Comparison of ENCODE assay signal across 8 cellular contexts in genomic region chr17:41967921-41968578, GRCh38. TPM values are rescaled to one million over a fixed set of nuclear protein-coding genes. Genes with fewer than 3 reads are reported as not detected.
A peak's percentile ranks its signal among the peaks of the same experiment; 100 is the strongest.
DNase-seq lines count a peak whose midpoint lies in the region; FAIRE-seq and TF ChIP-seq lines count a peak whose summit lies in the region.

No MANE protein-coding gene starts in this region.

- H3K36me3 ChIP-seq in astrocyte (ENCODE audit: insufficient read depth, low read length) (peaks cover 11% of the 10 kb centered on the region), tibial artery (peaks cover 5 to 46% (median 15%) of the 10 kb centered on the region in 3 donors)

- H3K27me3 Mint-ChIP-seq in activated T-cell treated with anti-CD3 and anti-CD28 coated beads, Interleukin-2, amount 50 U/mL, for 24 hours, result no peaks in the 10 kb centered on the region
- H3K27me3 Mint-ChIP-seq in astrocyte (ENCODE audit: low read depth, unreplicated experiment), result no peaks in the 10 kb centered on the region

- H3K9me3 ChIP-seq in astrocyte (ENCODE audit: insufficient read depth, low read depth, low read length), result no peaks in the 10 kb centered on the region
- no peaks in the 10 kb centered on the region for H3K9me3 ChIP-seq in tibial artery

- no peak for TF ChIP-seq POLR2A in lower leg skin (IDR thresholded peaks at IDR 0.05)

- peaks cover 47% of the 10 kb centered on the region for H4K20me1 ChIP-seq in astrocyte (ENCODE audit: insufficient read depth, low read length)

- H2AFZ ChIP-seq in astrocyte (ENCODE audit: low read depth, low read length), result no peak overlapping the region

- FAIRE-seq in astrocyte (lab: Jason Lieb, UNC), result no peak

- H3K9ac ChIP-seq in astrocyte (ENCODE audit: low read length), result peak overlapping the region; percentile 96

- intact Hi-C loops in lower leg skin (cut with DNase I; ENCODE audit: low total_unique reads), result loop anchor here (10.0 kb wide), 1 partner anchor 147 kb away; the partner anchor contains the start of gene DHX58
- intact Hi-C loops in tibial artery (cut with DNase I; ENCODE audit: low total_unique reads), result loop anchor here (10.0 kb wide), 1 partner anchor 147 kb away; the partner anchor contains the start of gene DHX58

- DNase-seq in activated T-cell treated with anti-CD3 and anti-CD28 coated beads, Interleukin-2, amount 50 U/mL, for 24 hours, result no peak
- DNase-seq in activated T-cell treated with anti-CD3 and anti-CD28 coated beads, Interleukin-2, amount 50 U/mL, for 48 hours, result no peak
- DNase-seq in astrocyte (ENCODE audit: low read depth), result no peak
- no peak for DNase-seq in lower leg skin (ENCODE audit: low spot score in 2 of 2)
- no peak for DNase-seq in tibial artery
- no peak for DNase-seq in CD1c-positive myeloid dendritic cell (ENCODE audit: extremely low spot score)
- no peak for DNase-seq in medulla oblongata (ENCODE audit: extremely low spot score)
- DNase-seq in effector CD4-positive, alpha-beta T cell, result no peak

- H3K4me3 Mint-ChIP-seq in activated T-cell treated with anti-CD3 and anti-CD28 coated beads, Interleukin-2, amount 50 U/mL, for 24 hours, result peak overlapping the region; percentile 84
- peak overlapping the region; percentile 89 for H3K4me3 Mint-ChIP-seq in astrocyte (ENCODE audit: unreplicated experiment)

- H3K4me3 ChIP-seq in astrocyte (ENCODE audit: insufficient read depth, low read depth, low read length) (peak overlapping the region; percentile 84), lower leg skin (ENCODE audit: low read depth, poor library complexity, severe bottlenecking) (peak overlapping the region; percentile 85), tibial artery (peak overlapping the region; percentile 70 to 90)

- H3K4me1 ChIP-seq in astrocyte (ENCODE audit: insufficient read depth, low read length) (peaks cover 23% of the 10 kb centered on the region), tibial artery (peaks cover 0 to 60% (median 28%) of the 10 kb centered on the region in 4 donors)

- H3K9me3 Mint-ChIP-seq in activated T-cell treated with anti-CD3 and anti-CD28 coated beads, Interleukin-2, amount 50 U/mL, for 24 hours, result no peaks in the 10 kb centered on the region
- no peaks in the 10 kb centered on the region for H3K9me3 Mint-ChIP-seq in astrocyte (ENCODE audit: unreplicated experiment)

- H3K79me2 ChIP-seq in astrocyte (ENCODE audit: insufficient read depth, low read length), result peaks cover 55% of the 10 kb centered on the region

- peaks cover 58% of the 10 kb centered on the region for H3K36me3 Mint-ChIP-seq in activated T-cell treated with anti-CD3 and anti-CD28 coated beads, Interleukin-2, amount 50 U/mL, for 24 hours (ENCODE audit: low read depth)
- H3K36me3 Mint-ChIP-seq in astrocyte (ENCODE audit: low read depth, unreplicated experiment), result peaks cover 24% of the 10 kb centered on the region

- 87 to 89% methylated on average over 37 of the region's 37 CpGs for WGBS in lower leg skin, 2 donors

- H3K27me3 ChIP-seq in astrocyte (ENCODE audit: insufficient read depth, low read length), result no peaks in the 10 kb centered on the region
- H3K27me3 ChIP-seq in tibial artery, result no peaks in the 10 kb centered on the region

- peaks cover 55% of the 10 kb centered on the region for H3K4me1 Mint-ChIP-seq in activated T-cell treated with anti-CD3 and anti-CD28 coated beads, Interleukin-2, amount 50 U/mL, for 24 hours (ENCODE audit: low read depth)
- H3K4me1 Mint-ChIP-seq in astrocyte (ENCODE audit: low read depth, unreplicated experiment), result peaks cover 17% of the 10 kb centered on the region

- H3K4me2 ChIP-seq in astrocyte (ENCODE audit: low read length), result peak overlapping the region; percentile 86

- H3K27ac ChIP-seq in astrocyte (ENCODE audit: low read depth, low read length), result no peak overlapping the region
- peak overlapping the region; percentile 87 to 93 for H3K27ac ChIP-seq in tibial artery

- H3K27ac Mint-ChIP-seq in activated T-cell treated with anti-CD3 and anti-CD28 coated beads, Interleukin-2, amount 50 U/mL, for 24 hours, result peak overlapping the region; percentile 90
- H3K27ac Mint-ChIP-seq in astrocyte (ENCODE audit: unreplicated experiment), result peak overlapping the region; percentile 45

- no peak for TF ChIP-seq CTCF in astrocyte (IDR thresholded peaks at IDR 0.05; ENCODE audit: insufficient read depth, low read depth, low read length)
- no peak for TF ChIP-seq CTCF in lower leg skin (IDR thresholded peaks at IDR 0.05)
- TF ChIP-seq CTCF in tibial artery (IDR thresholded peaks at IDR 0.05), result no peak

RNA-seq across cellular contexts. Expression of gene CNP, which starts 1.5 kb away (rescaled TPM):
- 169 and 177 TPM in 2 replicates for total RNA-seq in astrocyte
- total RNA-seq in lower leg skin, result 10 to 100 TPM; 37.2 to 63.8 (median 44.5) TPM

RNA-seq across cellular contexts. Expression of gene ODAD4, which starts 37.6 kb away (rescaled TPM):
- total RNA-seq in astrocyte (0.98 and 1.1 TPM in 2 replicates), lower leg skin (under 1 TPM in 3 of 4 donors, not detected in 1; 0.13 to 0.42 (median 0.20) TPM)

RNA-seq across cellular contexts. Expression of gene DNAJC7, which starts 49.2 kb away (rescaled TPM):
- total RNA-seq in astrocyte (82.9 and 96.0 TPM in 2 replicates), lower leg skin (10 to 100 TPM; 48.8 to 85.5 (median 63.7) TPM)

RNA-seq across cellular contexts. Expression of gene ACLY, which starts 49.3 kb away (rescaled TPM):
- total RNA-seq in astrocyte, result 296 and 326 TPM in 2 replicates
- 10 to 100 TPM; 50.3 to 73.0 (median 62.4) TPM for total RNA-seq in lower leg skin

RNA-seq across cellular contexts. Expression of gene NKIRAS2, which starts 51.8 kb away (rescaled TPM):
- total RNA-seq in astrocyte, result 60.5 and 66.0 TPM in 2 replicates
- 10 to 100 TPM; 44.6 to 57.9 (median 52.3) TPM for total RNA-seq in lower leg skin
